30 cellular contexts compared by ENCODE assay signal in genomic region chr13:94776300-94776699, GRCh38.
"Had no signal": no experiment of that assay in that cellular context is flagged by ENCODE, and none has a peak within 500 bp of the region (broad histone marks: within the 10 kb centered on the region; RNA-seq: fewer than 3 reads in every experiment).

No MANE protein-coding gene starts in this region.

- H3K4me1 ChIP-seq: parathyroid adenoma, psoas muscle, spleen, stomach, thyroid gland, tibial nerve, upper lobe of left lung, vagina had no signal

- H3K79me2 ChIP-seq: parathyroid adenoma had no signal

- DNase-seq: naive thymus-derived CD8-positive, alpha-beta T cell; nephron progenitor cell; occipital lobe; ovary; psoas muscle; right lobe of liver; spleen; stimulated activated CD4-positive, alpha-beta T cell treated with anti-CD3 and anti-CD28 coated beads, Interleukin-12 subunit alpha, Interleukin-12 subunit beta, amount 100 ng/mL, for 4 hours; stimulated activated CD4-positive, alpha-beta T cell treated with anti-CD3 and anti-CD28 coated beads, Interleukin-1b, Interleukin-23, amount 100 ng/mL, for 48 hours; stimulated activated CD4-positive, alpha-beta T cell treated with anti-CD3 and anti-CD28 coated beads, Interleukin-4, amount 100 ng/mL, for 1 hour; stimulated activated CD4-positive, alpha-beta T cell treated with anti-CD3 and anti-CD28 coated beads, Interleukin-4, amount 100 ng/mL, for 4 hours; stimulated activated CD8-positive, alpha-beta memory T cell treated with anti-CD3 and anti-CD28 coated beads, Interleukin-4, amount 100 ng/mL, for 48 hours; stimulated activated naive B cell treated with anti-CD40 and anti-IgM and Interleukin-4, amounts not matched to agents 10 μg/mL and 1 μg/mL and 100 μg/mL, for 72 hours; stimulated activated naive CD4-positive, alpha-beta T cell treated with Interleukin-2 at 50 U/mL for 16 hours; stomach; thyroid gland; trophoblast cell had no signal

- H3K9ac ChIP-seq: parathyroid adenoma had no signal

- H3K9me3 Mint-ChIP-seq: natural killer cell treated with Interleukin-12 subunit alpha and Interleukin-12 subunit beta and Interleukin-15 and Interleukin-18, amount 100 ng/mL, for 72 hours; neural crest cell; stimulated activated naive B cell treated with anti-CD40 and anti-IgM and Interleukin-4, amounts not matched to agents 10 μg/mL and 1 μg/mL and 100 μg/mL, for 72 hours; stimulated activated naive CD8-positive, alpha-beta T cell treated with anti-CD3 and anti-CD28 coated beads, Interleukin-15, Interleukin-2, amounts not matched to agents 100 ng/mL and 50 ng/mL, for 24 hours had no signal

- H3K4me3 ChIP-seq: ovary, psoas muscle, right lobe of liver, skin epidermis, smooth muscle cell, spleen, stomach, thoracic aorta, thyroid gland, tibial nerve, upper lobe of left lung, vagina had no signal

- H3K4me2 ChIP-seq: smooth muscle cell had no signal

- H3K36me3 Mint-ChIP-seq: natural killer cell treated with Interleukin-12 subunit alpha and Interleukin-12 subunit beta and Interleukin-15 and Interleukin-18, amount 100 ng/mL, for 72 hours; stimulated activated naive B cell treated with anti-CD40 and anti-IgM and Interleukin-4, amounts not matched to agents 10 μg/mL and 1 μg/mL and 100 μg/mL, for 72 hours had no signal

- H3K27ac ChIP-seq: ovary, parathyroid adenoma, psoas muscle, right lobe of liver, skin epidermis, spleen, stomach, thoracic aorta, thyroid gland, tibial nerve, upper lobe of left lung, vagina had no signal

- H3K27ac Mint-ChIP-seq: naive thymus-derived CD8-positive, alpha-beta T cell; natural killer cell treated with Interleukin-12 subunit alpha and Interleukin-12 subunit beta and Interleukin-15 and Interleukin-18, amount 100 ng/mL, for 72 hours; nephron progenitor cell; progenitor cell of endocrine pancreas; stimulated activated naive B cell treated with anti-CD40 and anti-IgM and Interleukin-4, amounts not matched to agents 10 μg/mL and 1 μg/mL and 100 μg/mL, for 72 hours; stimulated activated naive CD8-positive, alpha-beta T cell treated with anti-CD3 and anti-CD28 coated beads, Interleukin-15, Interleukin-2, amounts not matched to agents 100 ng/mL and 50 ng/mL, for 24 hours had no signal

- H3K4me1 Mint-ChIP-seq: naive thymus-derived CD8-positive, alpha-beta T cell; nephron progenitor cell; neural crest cell; stimulated activated naive B cell treated with anti-CD40 and anti-IgM and Interleukin-4, amounts not matched to agents 10 μg/mL and 1 μg/mL and 100 μg/mL, for 72 hours had no signal

- H3K27me3 Mint-ChIP-seq: natural killer cell treated with Interleukin-12 subunit alpha and Interleukin-12 subunit beta and Interleukin-15 and Interleukin-18, amount 100 ng/mL, for 72 hours; progenitor cell of endocrine pancreas; stimulated activated naive B cell treated with anti-CD40 and anti-IgM and Interleukin-4, amounts not matched to agents 10 μg/mL and 1 μg/mL and 100 μg/mL, for 72 hours had no signal

- ATAC-seq: naive thymus-derived CD8-positive, alpha-beta T cell; psoas muscle; right cardiac atrium; right lobe of liver; stimulated activated naive B cell treated with anti-CD40 and anti-IgM and Interleukin-4, amounts not matched to agents 10 μg/mL and 1 μg/mL and 100 μg/mL, for 72 hours had no signal

- FAIRE-seq: urothelium cell line had no signal

- H3K27me3 ChIP-seq: ovary, right lobe of liver, spleen, stomach, thyroid gland, tibial nerve, upper lobe of left lung, vagina had no signal

- H3K4me3 Mint-ChIP-seq: naive thymus-derived CD8-positive, alpha-beta T cell; natural killer cell treated with Interleukin-12 subunit alpha and Interleukin-12 subunit beta and Interleukin-15 and Interleukin-18, amount 100 ng/mL, for 72 hours; nephron progenitor cell; neural crest cell; stimulated activated naive B cell treated with anti-CD40 and anti-IgM and Interleukin-4, amounts not matched to agents 10 μg/mL and 1 μg/mL and 100 μg/mL, for 72 hours; stimulated activated naive CD8-positive, alpha-beta T cell treated with anti-CD3 and anti-CD28 coated beads, Interleukin-15, Interleukin-2, amounts not matched to agents 100 ng/mL and 50 ng/mL, for 24 hours had no signal

- H2AFZ ChIP-seq: parathyroid adenoma had no signal

- H3K36me3 ChIP-seq: ovary, right lobe of liver, spleen, stomach, thoracic aorta, thyroid gland, tibial nerve, upper lobe of left lung, vagina had no signal

- H3K9me3 ChIP-seq: ovary, psoas muscle, right lobe of liver, spleen, stomach, thoracic aorta, thyroid gland, tibial nerve, upper lobe of left lung, vagina had no signal
